8 cellular contexts compared by ENCODE assay signal in genomic region chr19:47094557-47095517, GRCh38. TPM values are rescaled to one million over a fixed set of nuclear protein-coding genes. Genes with fewer than 3 reads are reported as not detected.
DNase-seq lines count a peak whose midpoint lies in the region; ATAC-seq and TF ChIP-seq lines count a peak whose summit lies in the region.

No MANE protein-coding gene starts in this region.

- H2AFZ ChIP-seq in GM23248 = no peak overlapping the region
- H2AFZ ChIP-seq in fibroblast of lung (ENCODE audit: low read length) = no peak overlapping the region

- peaks cover 10% of the 10 kb centered on the region; the same call in 1 of the 2 replicates for H3K4me1 ChIP-seq in GM23248 (ENCODE audit: insufficient read depth)
- peaks cover 6% of the 10 kb centered on the region for H3K4me1 ChIP-seq in fibroblast of lung (ENCODE audit: control insufficient read depth, extremely low read depth, insufficient read depth, low read length)

- H3K36me3 ChIP-seq in GM23248 (ENCODE audit: low read depth) (peaks cover 12% of the 10 kb centered on the region), fibroblast of lung (ENCODE audit: control insufficient read depth, insufficient read depth, low read length) (peaks cover 14% of the 10 kb centered on the region)

- in situ Hi-C loops in GM23248 (cut with MboI) = no loop called here

- H3K27ac ChIP-seq in GM23248 (peak overlapping the region; percentile 23; the same call in 1 of the 2 replicates), fibroblast of lung (ENCODE audit: insufficient read depth, low read length) (peak overlapping the region; percentile 25)

- no peaks in the 10 kb centered on the region for H3K9me3 ChIP-seq in GM23248 (ENCODE audit: low read depth)
- no peaks in the 10 kb centered on the region for H3K9me3 ChIP-seq in fibroblast of lung (ENCODE audit: control insufficient read depth, insufficient read depth, low read depth, low read length)

- H3K27me3 ChIP-seq in GM23248 (replicated peaks; ENCODE audit: insufficient read depth) = no peaks in the 10 kb centered on the region
- no peaks in the 10 kb centered on the region for H3K27me3 ChIP-seq in fibroblast of lung (ENCODE audit: control insufficient read depth, insufficient read depth, low read length)

- no peaks in the 10 kb centered on the region for H3F3A ChIP-seq in GM23248 (ENCODE audit: insufficient read depth)

- TF ChIP-seq CTCF in fibroblast of lung (conservative IDR thresholded peaks at IDR 0.05 in 1 of 2, IDR thresholded peaks at IDR 0.05 in 1 of 2; ENCODE audit: low read depth in 1 of 2, low read length in 2 of 2) = no peak

- H4K20me1 ChIP-seq in GM23248 (ENCODE audit: insufficient read depth) = no peaks in the 10 kb centered on the region
- no peaks in the 10 kb centered on the region for H4K20me1 ChIP-seq in fibroblast of lung (ENCODE audit: control insufficient read depth, extremely low read depth, insufficient read depth, low read length)

- H3K4me3 ChIP-seq in GM23248 (no peak overlapping the region), fibroblast of lung (replicated peaks in 1 of 4; ENCODE audit: control extremely low read depth in 1 of 4, insufficient read depth in 1 of 4, low read depth in 3 of 4, low read length in 4 of 4) (no peak overlapping the region)

- H3K79me2 ChIP-seq in GM23248 (ENCODE audit: insufficient read depth) (peaks cover 85% of the 10 kb centered on the region), fibroblast of lung (ENCODE audit: control insufficient read depth, insufficient read depth, low read length) (peaks cover 58% of the 10 kb centered on the region)

- H3K9me2 ChIP-seq in GM23248 (ENCODE audit: insufficient read depth) = no peaks in the 10 kb centered on the region

- DNase-seq in GM23248 = peak; percentile 13
- DNase-seq in activated CD4-positive, CD25-positive, alpha-beta regulatory T cell treated with anti-CD3 and anti-CD28 coated beads, Interleukin-2, amount 50 U/mL, for 72 hours = peak; percentile 49
- peak in 1 of 2 donors; percentile 45 for DNase-seq in fibroblast of lung (ENCODE audit: low read depth in 2 of 2)
- peak; percentile 63 for DNase-seq in stimulated activated CD4-positive, alpha-beta T cell treated with anti-CD3 and anti-CD28 coated beads, Interleukin-1b, Interleukin-23, amount 100 ng/mL, for 48 hours
- DNase-seq in A172 (ENCODE audit: low spot score) = no peak
- no peak for DNase-seq in GM19238 (ENCODE audit: insufficient read length, low spot score)

- H3K9ac ChIP-seq in GM23248 (peak overlapping the region; percentile 28; the same call in 1 of the 2 replicates), fibroblast of lung (ENCODE audit: insufficient read depth, low read length) (no peak overlapping the region)

- H3K4me2 ChIP-seq in GM23248 (ENCODE audit: unreplicated experiment) (no peak overlapping the region), fibroblast of lung (ENCODE audit: extremely low read depth, insufficient read depth, low read length) (no peak overlapping the region)

- ATAC-seq in GM19463 (IDR thresholded peaks at IDR 0.05; ENCODE audit: unreplicated experiment) = no peak
- no peak for ATAC-seq in GM18870 (IDR thresholded peaks at IDR 0.05; ENCODE audit: unreplicated experiment)

- WGBS in GM23248 (ENCODE audit: low coverage in 1 of 2, low lambda C conversion rate in 2 of 2, missing lambda C conversion rate in 2 of 2), 2 experiments = 88 to 91% methylated on average over 15 of the region's 15 CpGs

RNA-seq across cellular contexts. Expression of gene ZC3H4, which starts 18.7 kb away (rescaled TPM):
- 9.1 and 9.9 TPM in 2 replicates for total RNA-seq in GM23248 (2014; rRNA removed; shearing (Covaris generic))
- polyA plus RNA-seq in GM23248 (2016; fragmentation: Nextera tagmentation; extraction: Ambion mirVana) = 6.0 and 7.0 TPM in 2 replicates
- total RNA-seq in fibroblast of lung = 9.0 and 13.5 TPM in 2 replicates
- 8.4 and 13.1 TPM in 2 replicates for polyA plus RNA-seq in fibroblast of lung
- 25.4 and 27.2 TPM in 2 replicates for polyA plus RNA-seq in fibroblast of lung (2012)
- polyA minus RNA-seq in fibroblast of lung (ENCODE audit: low replicate concordance) = 17.9 and 32.1 TPM in 2 replicates
- total RNA-seq in A172 (2014; rRNA removed; shearing (Covaris generic)) = 10.1 and 13.1 TPM in 2 replicates

RNA-seq across cellular contexts. Expression of gene SAE1, which starts 35.8 kb away (rescaled TPM):
- 132 and 177 TPM in 2 replicates for total RNA-seq in GM23248 (2014; rRNA removed; shearing (Covaris generic))
- polyA plus RNA-seq in GM23248 (2016; fragmentation: Nextera tagmentation; extraction: Ambion mirVana) (143 and 154 TPM in 2 replicates), fibroblast of lung (152 and 218 TPM in 2 replicates)
- total RNA-seq in fibroblast of lung = 80.9 and 97.9 TPM in 2 replicates
- polyA plus RNA-seq in fibroblast of lung (2012) = 123 and 184 TPM in 2 replicates
- 69.5 and 81.7 TPM in 2 replicates for polyA minus RNA-seq in fibroblast of lung (ENCODE audit: low replicate concordance)
- total RNA-seq in A172 (2014; rRNA removed; shearing (Covaris generic)) = 179 and 185 TPM in 2 replicates

RNA-seq across cellular contexts. Expression of gene TMEM160, which starts 46.4 kb away (rescaled TPM):
- total RNA-seq in GM23248 (2014; rRNA removed; shearing (Covaris generic)) = 21.7 and 23.8 TPM in 2 replicates
- polyA plus RNA-seq in GM23248 (2016; fragmentation: Nextera tagmentation; extraction: Ambion mirVana) = 57.8 and 64.1 TPM in 2 replicates
- total RNA-seq in fibroblast of lung = 7.7 and 27.1 TPM in 2 replicates
- 4.1 and 6.9 TPM in 2 replicates for polyA plus RNA-seq in fibroblast of lung
- 16.4 and 34.2 TPM in 2 replicates for polyA plus RNA-seq in fibroblast of lung (2012)
- polyA minus RNA-seq in fibroblast of lung (ENCODE audit: low replicate concordance) = 1.9 and 2.9 TPM in 2 replicates
- total RNA-seq in A172 (2014; rRNA removed; shearing (Covaris generic)) = 36.3 and 45.9 TPM in 2 replicates

Comparison
In these comparisons a context has a peak if more than half of its experiments do, and no peak if none do; other contexts are left out.
1. DNase-seq: peak in GM23248 (single experiment), activated CD4-positive, CD25-positive, alpha-beta regulatory T cell treated with anti-CD3 and anti-CD28 coated beads, Interleukin-2, amount 50 U/mL, for 72 hours (single experiment) and stimulated activated CD4-positive, alpha-beta T cell treated with anti-CD3 and anti-CD28 coated beads, Interleukin-1b, Interleukin-23, amount 100 ng/mL, for 48 hours (single experiment); none in A172 (single experiment) and GM19238 (single experiment).